10 cellular contexts compared by ENCODE assay signal in genomic region chr17:4928881-4929280, GRCh38. TPM values are rescaled to one million over a fixed set of nuclear protein-coding genes. Genes with fewer than 3 reads are reported as not detected.
"Had no signal": no experiment of that assay in that cellular context is flagged by ENCODE, and none has a peak within 500 bp of the region (broad histone marks: within the 10 kb centered on the region; RNA-seq: fewer than 3 reads in every experiment).

No MANE protein-coding gene starts in this region.

- H3K9me3 Mint-ChIP-seq: H9, IgD-negative memory B cell had no signal

- DNase-seq: GM23248, GOT3, H9, HCEC 1CT, KBM-7 had no signal

- H3K27ac ChIP-seq: GM23248, KMS-11 had no signal

- H3K4me3 ChIP-seq: GM23248 had no signal

- H3K4me3 Mint-ChIP-seq: H9, IgD-negative memory B cell had no signal

- H3K27ac Mint-ChIP-seq: IgD-negative memory B cell had no signal

- H3K9ac ChIP-seq: GM23248, KMS-11 had no signal

- H3K4me2 ChIP-seq: KMS-11 had no signal

- FAIRE-seq: H54, HTR-8/SVneo had no signal

- H2AFZ ChIP-seq: GM23248 had no signal

RNA-seq across cellular contexts. Expression of gene GP1BA, which starts 3.2 kb away (rescaled TPM):
- total RNA-seq: GM23248, H9, HT-29 had no signal
